In the genomic region with DNA sequence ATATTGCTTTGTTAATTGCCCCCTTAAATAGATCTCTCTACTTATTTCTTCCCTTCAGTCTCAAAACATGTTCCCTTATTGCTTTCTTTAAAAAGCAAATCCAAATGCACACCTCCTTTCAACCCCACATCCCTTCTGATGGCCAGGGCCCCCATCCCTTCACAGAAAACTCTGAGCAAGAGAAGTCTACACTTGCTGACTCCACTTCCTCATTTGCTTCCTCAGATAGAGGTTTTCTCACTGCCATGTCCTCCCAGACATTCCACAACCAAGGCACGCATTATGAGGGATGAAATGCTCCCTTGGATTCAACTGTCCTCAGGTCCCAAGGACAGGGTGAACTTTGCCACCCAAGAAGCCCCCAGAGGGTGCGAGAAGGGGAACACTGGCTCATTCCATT, we compare ENCODE assay signal across 26 cellular contexts.
"Had no signal": no experiment of that assay in that cellular context is flagged by ENCODE, and none has a peak within 500 bp of the region (broad histone marks: within the 10 kb centered on the region; RNA-seq: fewer than 3 reads in every experiment).

No MANE protein-coding gene starts in this region.

- H3K27ac Mint-ChIP-seq: activated CD4-positive, alpha-beta memory T cell treated with anti-CD3 and anti-CD28 coated beads, Interleukin-2, amount 10 ng/mL, durations not matched to agents 7 days and 5 days; activated CD4-positive, alpha-beta T cell treated with anti-CD3 and anti-CD28 coated beads for 36 hours; activated naive CD4-positive, alpha-beta T cell treated with anti-CD3 and anti-CD28 coated beads for 36 hours; activated naive CD8-positive, alpha-beta T cell; activated T-helper 17 cell treated with anti-CD3 and anti-CD28 coated beads, Interleukin-2, amount 50 U/mL, for 72 hours; T-cell had no signal

- H3K36me3 Mint-ChIP-seq: activated naive CD8-positive, alpha-beta T cell; T-cell had no signal

- H3K4me3 Mint-ChIP-seq: activated CD4-positive, alpha-beta memory T cell treated with anti-CD3 and anti-CD28 coated beads, Interleukin-2, amount 10 ng/mL, durations not matched to agents 7 days and 5 days; activated CD4-positive, alpha-beta T cell treated with anti-CD3 and anti-CD28 coated beads for 36 hours; activated naive CD4-positive, alpha-beta T cell treated with anti-CD3 and anti-CD28 coated beads for 36 hours; activated naive CD8-positive, alpha-beta T cell; activated T-helper 17 cell treated with anti-CD3 and anti-CD28 coated beads, Interleukin-2, amount 50 U/mL, for 72 hours; T-cell had no signal

- FAIRE-seq: colon had no signal

- H3K9me3 Mint-ChIP-seq: activated naive CD4-positive, alpha-beta T cell treated with anti-CD3 and anti-CD28 coated beads for 36 hours had no signal

- DNase-seq: activated CD4-positive, alpha-beta memory T cell treated with anti-CD3 and anti-CD28 coated beads, Interleukin-2, amount 10 ng/mL, durations not matched to agents 7 days and 5 days; activated CD4-positive, alpha-beta T cell treated with anti-CD3 and anti-CD28 coated beads for 36 hours; activated CD4-positive, alpha-beta T cell treated with anti-CD3 and anti-CD28 coated beads, Interleukin-2, amount 50 U/mL, for 1 hour; activated gamma-delta T cell; activated naive CD4-positive, alpha-beta T cell treated with anti-CD3 and anti-CD28 coated beads for 36 hours; activated T-cell treated with anti-CD3 and anti-CD28 coated beads for 4 hours; activated T-cell treated with anti-CD3 and anti-CD28 coated beads, Interleukin-2, amount 50 U/mL, for 48 hours; cerebellar nuclear complex; MG63; NCI-H1092; NCI-H1417 treated with DMSO at 0.1 percent for 48 hours; NCI-H1694 treated with DMSO at 0.1 percent for 48 hours; NCI-H2029 treated with DMSO at 0.1 percent for 48 hours; NCI-H345; NCI-H510A; NCI-H526 treated with DMSO at 0.1 percent for 48 hours; NCI-H82; Peyer's patch; Right ventricle myocardium superior; T-cell; T-helper 2 cell; T1000; WERI-Rb-1 had no signal

- H3K4me1 Mint-ChIP-seq: activated T-helper 17 cell treated with anti-CD3 and anti-CD28 coated beads, Interleukin-2, amount 50 U/mL, for 72 hours had no signal

- H3K27me3 Mint-ChIP-seq: activated CD4-positive, alpha-beta memory T cell treated with anti-CD3 and anti-CD28 coated beads, Interleukin-2, amount 10 ng/mL, durations not matched to agents 7 days and 5 days; activated CD4-positive, alpha-beta T cell treated with anti-CD3 and anti-CD28 coated beads for 36 hours; activated naive CD8-positive, alpha-beta T cell had no signal
